Comparison of ENCODE assay signal across 10 cellular contexts in the genomic region with DNA sequence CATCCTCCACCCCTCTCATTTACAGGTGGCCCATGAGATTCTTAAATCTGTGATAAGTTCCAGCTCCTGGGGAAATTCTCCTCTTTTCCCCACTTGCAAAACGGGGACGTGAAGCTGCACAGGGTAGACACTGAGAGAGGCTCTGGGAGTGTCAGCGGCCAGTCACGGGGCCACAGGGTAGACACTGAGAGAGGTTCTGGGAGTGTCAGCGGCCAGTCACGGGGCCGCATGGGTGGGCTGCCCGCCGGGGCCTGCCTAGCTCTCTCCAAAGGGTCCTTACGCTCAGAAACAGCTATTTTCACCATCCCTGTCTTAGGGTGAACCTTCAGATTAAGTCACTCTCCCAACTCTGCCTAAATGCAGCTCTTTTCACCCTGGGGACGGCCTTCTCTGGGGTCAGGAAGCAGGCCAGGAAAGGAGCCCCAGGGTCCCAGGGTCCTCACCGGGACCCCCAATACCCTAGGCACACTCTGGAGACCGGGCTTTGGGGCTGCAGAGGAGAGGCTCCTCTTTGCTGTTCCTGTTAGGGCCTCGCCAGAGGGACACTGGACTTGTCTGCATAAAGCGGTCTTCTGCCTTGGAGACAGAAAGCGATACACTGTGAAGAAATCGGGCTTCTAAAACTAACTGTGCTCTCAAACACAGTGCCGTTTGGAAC. TPM values are rescaled to one million over a fixed set of nuclear protein-coding genes. Genes with fewer than 3 reads are reported as not detected.
A peak's percentile ranks its signal among the peaks of the same experiment; 100 is the strongest.
DNase-seq lines count a peak whose midpoint lies in the region; ATAC-seq lines count a peak whose summit lies in the region.
"Had no signal": no experiment of that assay in that cellular context is flagged by ENCODE, and none has a peak within 500 bp of the region (broad histone marks: within the 10 kb centered on the region; RNA-seq: fewer than 3 reads in every experiment).

No MANE protein-coding gene starts in this region.

- peak overlapping the region; percentile 91 to 100 for H3K4me3 ChIP-seq in CD4-positive, alpha-beta memory T cell (ENCODE audit: low read length in 2 of 2)

- peaks cover 28 to 56% of the 10 kb centered on the region in 2 donors for H3K36me3 Mint-ChIP-seq in CD4-positive, alpha-beta memory T cell
- peaks cover 31 to 38% (median 31%) of the 10 kb centered on the region in 3 donors for H3K36me3 Mint-ChIP-seq in naive thymus-derived CD8-positive, alpha-beta T cell

- POLR2A ChIA-PET in CD4-positive, alpha-beta memory T cell (lab: Charles Lee; ENCODE audit: partially characterized antibody): interaction anchor here (0.7 to 17.7 kb wide), 10 partner anchors 13 to 393 kb away, joined by 3 to 1324 read pairs (median 4); no protein-coding TSS in a partner anchor
- POLR2A ChIA-PET in naive thymus-derived CD8-positive, alpha-beta T cell (lab: Charles Lee): interaction anchor here (0.9 to 22.5 kb wide), 10 partner anchors 15 to 967 kb away, joined by 3 to 1403 read pairs (median 4); partner anchors contain the start of gene PLPP7

- no peaks in the 10 kb centered on the region for H3K9me3 ChIP-seq in CD4-positive, alpha-beta memory T cell (ENCODE audit: control insufficient read depth in 1 of 2, low read length in 2 of 2)

- H3K27me3 ChIP-seq in CD4-positive, alpha-beta memory T cell (ENCODE audit: insufficient read depth, low read length): no peaks in the 10 kb centered on the region

- peak overlapping the region; percentile 72 for H3K27ac ChIP-seq in CD4-positive, alpha-beta memory T cell (ENCODE audit: low read depth, low read length)
- peak overlapping the region; percentile 69 for H3K27ac ChIP-seq in caudate nucleus (ENCODE audit: low read depth, low read length)
- H3K27ac ChIP-seq: epithelial cell of prostate had no signal

- H3K9me3 Mint-ChIP-seq in CD4-positive, alpha-beta memory T cell: no peaks in the 10 kb centered on the region
- H3K9me3 Mint-ChIP-seq in naive thymus-derived CD8-positive, alpha-beta T cell: peaks cover 0 to 2% (median 0%) of the 10 kb centered on the region in 9 donors

- H3K4me3 Mint-ChIP-seq in CD4-positive, alpha-beta memory T cell: peak overlapping the region; percentile 96 to 100 (median 99)
- H3K4me3 Mint-ChIP-seq in naive thymus-derived CD8-positive, alpha-beta T cell: peak overlapping the region; percentile 93 to 100 (median 99)

- intact Hi-C loops in CD4-positive, alpha-beta memory T cell (cut with micrococcal nuclease): loop anchor here (1.0 to 10.0 kb wide), 3 partner anchors 23 to 230 kb away; partner anchors contain the start of gene POMT1

- H3K36me3 ChIP-seq in CD4-positive, alpha-beta memory T cell (ENCODE audit: insufficient read depth, low read length): no peaks in the 10 kb centered on the region

- CTCF ChIA-PET in CD4-positive, alpha-beta memory T cell (lab: Charles Lee; ENCODE audit: partially characterized antibody): interaction anchor here (0.8 to 12.3 kb wide), 8 partner anchors 8 to 98 kb away, joined by 3 to 188 read pairs (median 4); no protein-coding TSS in a partner anchor

- in situ Hi-C loops in KBM-7 (cut with MboI; ENCODE audit: low pct_unique_long_range_greater_than_20kb, low sequenced_read_pairs): loop anchor here (25.0 kb wide), 1 partner anchor 112 kb away; the partner anchor contains the start of gene PRRC2B

- H3K4me1 ChIP-seq in CD4-positive, alpha-beta memory T cell (ENCODE audit: insufficient read depth, low read length): peaks cover 38% of the 10 kb centered on the region

- H3K27me3 Mint-ChIP-seq in CD4-positive, alpha-beta memory T cell: no peaks in the 10 kb centered on the region
- H3K27me3 Mint-ChIP-seq in naive thymus-derived CD8-positive, alpha-beta T cell: no peaks in the 10 kb centered on the region

- peak overlapping the region; percentile 93 to 99 (median 96) for H3K27ac Mint-ChIP-seq in CD4-positive, alpha-beta memory T cell
- peak overlapping the region; percentile 94 to 100 (median 98) for H3K27ac Mint-ChIP-seq in naive thymus-derived CD8-positive, alpha-beta T cell

- ATAC-seq in naive thymus-derived CD8-positive, alpha-beta T cell: no peak
- ATAC-seq in GM21367 (IDR thresholded peaks at IDR 0.05; ENCODE audit: unreplicated experiment): no peak

- H3K4me1 Mint-ChIP-seq in CD4-positive, alpha-beta memory T cell: peaks cover 31 to 69% (median 41%) of the 10 kb centered on the region in 4 donors
- H3K4me1 Mint-ChIP-seq in naive thymus-derived CD8-positive, alpha-beta T cell: peaks cover 23 to 58% (median 39%) of the 10 kb centered on the region in 4 donors

- DNase-seq in CD4-positive, alpha-beta memory T cell: no peak
- peak; percentile 43 for DNase-seq in KBM-7
- DNase-seq in caudate nucleus (lab: John Stamatoyannopoulos, UW): peak in 1 of 61 donors; percentile 31
- DNase-seq in naive thymus-derived CD8-positive, alpha-beta T cell: no peak
- DNase-seq in GM19240 (ENCODE audit: insufficient read length, low spot score): no peak
- no peak for DNase-seq in HuH-7.5 (ENCODE audit: low spot score)
- no peak for DNase-seq in HK-2 (ENCODE audit: unreplicated experiment)

RNA-seq across cellular contexts. Expression of gene FAM78A, which starts 1.5 kb away (rescaled TPM):
- total RNA-seq in CD4-positive, alpha-beta memory T cell: 10 to 100 TPM; 93.5 TPM
- polyA plus RNA-seq in CD4-positive, alpha-beta memory T cell: 10 to 100 TPM in 1 of 2 donors, 1 to 10 TPM in 1; 5.5 to 29.2 TPM
- 10 to 100 TPM; 79.6 to 80.9 TPM for total RNA-seq in naive thymus-derived CD8-positive, alpha-beta T cell
- polyA plus RNA-seq in naive thymus-derived CD8-positive, alpha-beta T cell: 10 to 100 TPM; 12.2 to 28.1 (median 12.7) TPM

RNA-seq across cellular contexts. Expression of gene PLPP7, which starts 14.7 kb away (rescaled TPM):
- not detected for total RNA-seq in CD4-positive, alpha-beta memory T cell
- not detected for polyA plus RNA-seq in CD4-positive, alpha-beta memory T cell
- under 1 TPM; 0.82 to 0.86 TPM for total RNA-seq in naive thymus-derived CD8-positive, alpha-beta T cell
- polyA plus RNA-seq in naive thymus-derived CD8-positive, alpha-beta T cell: under 1 TPM in 2 of 3 donors, not detected in 1; 0.45 to 0.57 TPM
- total RNA-seq: T-helper 2 cell treated with Interferon-gamma antibody and Interleukin-4, amounts not matched to agents 100 ng/mL and 5 ng/mL, for 36 hours had no signal
